26 cellular contexts compared by ENCODE assay signal in the genomic region with DNA sequence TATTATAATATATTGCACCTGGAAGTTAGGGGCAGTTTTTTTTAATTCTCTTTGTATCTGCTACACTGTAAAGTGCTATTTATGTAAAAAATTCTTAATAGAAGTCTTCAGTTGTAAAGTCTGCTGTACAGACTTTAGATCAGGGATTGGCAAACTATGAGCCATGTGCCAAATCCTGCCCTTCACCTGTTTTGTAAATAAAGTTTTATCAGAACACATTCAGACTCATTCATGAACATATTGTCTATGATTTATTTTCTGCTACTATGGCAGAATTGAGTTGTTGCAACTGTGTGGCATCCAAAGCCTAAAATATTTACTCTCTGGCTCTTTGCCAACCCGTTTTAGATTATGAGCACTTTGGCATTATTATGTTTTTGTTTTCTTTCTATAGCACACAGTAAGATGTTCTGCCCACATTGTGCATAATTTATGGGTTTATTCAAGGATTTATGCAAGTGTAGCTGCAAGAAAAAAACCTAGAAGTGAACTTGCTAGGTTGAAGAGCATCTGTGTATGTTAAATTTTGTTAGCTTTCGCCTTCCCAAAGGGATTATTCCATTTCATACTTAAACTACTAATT. TPM values are rescaled to one million over a fixed set of nuclear protein-coding genes. Genes with fewer than 3 reads are reported as not detected.
DNase-seq lines count a peak whose midpoint lies in the region; TF ChIP-seq lines count a peak whose summit lies in the region.
"Had no signal": no experiment of that assay in that cellular context is flagged by ENCODE, and none has a peak within 500 bp of the region (broad histone marks: within the 10 kb centered on the region; RNA-seq: fewer than 3 reads in every experiment).

No MANE protein-coding gene starts in this region.

- H3K27ac ChIP-seq in SK-N-MC = peak overlapping the region; percentile 12; the same call in 1 of the 2 replicates
- no peak overlapping the region for H3K27ac ChIP-seq in osteoblast (ENCODE audit: low read depth, low read length)
- no peak overlapping the region for H3K27ac ChIP-seq in RWPE1
- H3K27ac ChIP-seq: brain microvascular endothelial cell, gastroesophageal sphincter, hepatocyte, skin epidermis, upper lobe of left lung had no signal

- no peaks in the 10 kb centered on the region for H3K27me3 Mint-ChIP-seq in activated CD4-positive, alpha-beta T cell treated with anti-CD3 and anti-CD28 coated beads, Interleukin-2, amount 10 ng/mL, durations not matched to agents 7 days and 5 days
- H3K27me3 Mint-ChIP-seq: activated CD4-positive, alpha-beta memory T cell treated with anti-CD3 and anti-CD28 coated beads for 36 hours; CD4-positive, alpha-beta T cell; natural killer cell treated with Interleukin-12 subunit alpha and Interleukin-12 subunit beta and Interleukin-15 and Interleukin-18, amount 100 ng/mL, for 72 hours; stimulated activated naive B cell treated with anti-CD40 and anti-IgM and Interleukin-4, amounts not matched to agents 10 μg/mL and 1 μg/mL and 100 μg/mL, for 72 hours had no signal

- H3K4me3 Mint-ChIP-seq in activated CD4-positive, alpha-beta T cell treated with anti-CD3 and anti-CD28 coated beads, Interleukin-2, amount 10 ng/mL, durations not matched to agents 7 days and 5 days = no peak overlapping the region
- H3K4me3 Mint-ChIP-seq: activated CD4-positive, alpha-beta memory T cell treated with anti-CD3 and anti-CD28 coated beads for 36 hours; activated T-cell treated with anti-CD3 and anti-CD28 coated beads, Interleukin-2, amount 50 U/mL, for 72 hours; CD4-positive, alpha-beta T cell; natural killer cell treated with Interleukin-12 subunit alpha and Interleukin-12 subunit beta and Interleukin-15 and Interleukin-18, amount 100 ng/mL, for 72 hours; stimulated activated naive B cell treated with anti-CD40 and anti-IgM and Interleukin-4, amounts not matched to agents 10 μg/mL and 1 μg/mL and 100 μg/mL, for 72 hours had no signal

- H3K4me3 ChIP-seq in SK-N-MC (no peak overlapping the region), osteoblast (ENCODE audit: insufficient read depth, low read length) (no peak overlapping the region)
- H3K4me3 ChIP-seq: gastroesophageal sphincter, hepatocyte, skin epidermis, upper lobe of left lung had no signal

- no peaks in the 10 kb centered on the region for H3K9me3 Mint-ChIP-seq in activated CD4-positive, alpha-beta T cell treated with anti-CD3 and anti-CD28 coated beads, Interleukin-2, amount 10 ng/mL, durations not matched to agents 7 days and 5 days
- H3K9me3 Mint-ChIP-seq: activated CD4-positive, alpha-beta memory T cell treated with anti-CD3 and anti-CD28 coated beads for 36 hours; activated T-cell treated with anti-CD3 and anti-CD28 coated beads, Interleukin-2, amount 50 U/mL, for 72 hours; CD4-positive, alpha-beta T cell; natural killer cell treated with Interleukin-12 subunit alpha and Interleukin-12 subunit beta and Interleukin-15 and Interleukin-18, amount 100 ng/mL, for 72 hours had no signal

- H3K9me3 ChIP-seq in SK-N-MC (ENCODE audit: low read depth, low read length) = no peaks in the 10 kb centered on the region
- H3K9me3 ChIP-seq in osteoblast (ENCODE audit: low read depth, low read length) = no peaks in the 10 kb centered on the region
- H3K9me3 ChIP-seq: gastroesophageal sphincter, upper lobe of left lung had no signal

- POLR2A ChIA-PET in activated CD4-positive, alpha-beta T cell treated with anti-CD3 and anti-CD28 coated beads, Interleukin-2, amount 10 ng/mL, durations not matched to agents 7 days and 5 days (lab: Charles Lee) = no interaction called here
- POLR2A ChIA-PET in RWPE1 (lab: Yijun Ruan, JAX; ENCODE audit: low non-redundant PET) = no interaction called here

- no peaks in the 10 kb centered on the region for H3K4me1 Mint-ChIP-seq in activated CD4-positive, alpha-beta T cell treated with anti-CD3 and anti-CD28 coated beads, Interleukin-2, amount 10 ng/mL, durations not matched to agents 7 days and 5 days

- peaks cover 16% of the 10 kb centered on the region for H3K36me3 Mint-ChIP-seq in activated CD4-positive, alpha-beta T cell treated with anti-CD3 and anti-CD28 coated beads, Interleukin-2, amount 10 ng/mL, durations not matched to agents 7 days and 5 days (ENCODE audit: low read depth)

- no peaks in the 10 kb centered on the region for H3K4me1 ChIP-seq in osteoblast (ENCODE audit: insufficient read depth, low read length)
- H3K4me1 ChIP-seq: gastroesophageal sphincter had no signal

- DNase-seq in NCI-H82 (lab: John Stamatoyannopoulos, UW) (peak; percentile 18), NCI-H82 treated with DMSO at 0.1 percent for 48 hours (lab: John Stamatoyannopoulos, UW; ENCODE audit: unreplicated experiment) (no peak), NCI-H1436 treated with DMSO at 0.1 percent for 48 hours (lab: John Stamatoyannopoulos, UW) (peak; percentile 38), SK-N-MC (ENCODE audit: low read depth, low spot score) (no peak), osteoblast (ENCODE audit: insufficient read length, low spot score, missing footprints) (peak; percentile 34), C1 segment of cervical spinal cord (lab: John Stamatoyannopoulos, UW) (no peak), RWPE1 (ENCODE audit: low spot score) (no peak)
- DNase-seq in activated CD4-positive, alpha-beta T cell treated with anti-CD3 and anti-CD28 coated beads, Interleukin-2, amount 10 ng/mL, durations not matched to agents 7 days and 5 days = no peak
- DNase-seq: activated CD4-positive, alpha-beta memory T cell treated with anti-CD3 and anti-CD28 coated beads for 36 hours; activated CD4-positive, CD25-positive, alpha-beta regulatory T cell treated with anti-CD3 and anti-CD28 coated beads, Interleukin-2, amount 50 U/mL, for 72 hours; activated naive CD4-positive, alpha-beta T cell; activated T-cell treated with anti-CD3 and anti-CD28 coated beads, Interleukin-2, amount 50 U/mL, for 72 hours; AML-193; amygdala; brain microvascular endothelial cell; CD4-positive, alpha-beta T cell; GOT3; IMR-90; NCI-H510A treated with DMSO at 0.1 percent for 48 hours; SHP77 treated with DMSO at 0.1 percent for 48 hours; stimulated activated naive B cell treated with anti-CD40 and anti-IgM and Interleukin-4, amounts not matched to agents 10 μg/mL and 1 μg/mL and 100 μg/mL, for 72 hours; upper lobe of left lung had no signal

- H3K4me2 ChIP-seq in osteoblast (ENCODE audit: insufficient read depth, low read length) = no peak overlapping the region
- H3K4me2 ChIP-seq: hepatocyte had no signal

- CTCF ChIA-PET in activated CD4-positive, alpha-beta T cell treated with anti-CD3 and anti-CD28 coated beads, Interleukin-2, amount 10 ng/mL, durations not matched to agents 7 days and 5 days (lab: Charles Lee) = no interaction called here
- CTCF ChIA-PET in RWPE1 (lab: Yijun Ruan, JAX) = interaction anchor here (0.6 kb wide), 1 partner anchor 42 kb away, joined by 3 read pairs; no protein-coding TSS in a partner anchor

- no peak overlapping the region for H2AFZ ChIP-seq in osteoblast (ENCODE audit: low read length)
- H2AFZ ChIP-seq: hepatocyte had no signal

- H3K79me2 ChIP-seq in osteoblast (ENCODE audit: insufficient read depth, low read length) = peaks cover 3% of the 10 kb centered on the region

- no peaks in the 10 kb centered on the region for H4K20me1 ChIP-seq in osteoblast (ENCODE audit: insufficient read depth, low read length)

- TF ChIP-seq CTCF in osteoblast (IDR thresholded peaks at IDR 0.05; ENCODE audit: extremely low read depth, low read depth, low read length) (no peak), RWPE1 (conservative IDR thresholded peaks at IDR 0.05; ENCODE audit: low read depth) (no peak)

- H3K36me3 ChIP-seq in SK-N-MC (ENCODE audit: insufficient read depth, low read length) = peaks cover 6% of the 10 kb centered on the region; the same call in 1 of the 2 replicates
- no peaks in the 10 kb centered on the region for H3K36me3 ChIP-seq in osteoblast (ENCODE audit: insufficient read depth, low read length)
- H3K36me3 ChIP-seq: brain microvascular endothelial cell had no signal

- H3K27me3 ChIP-seq in osteoblast (ENCODE audit: insufficient read depth, low read length) = no peaks in the 10 kb centered on the region
- H3K27me3 ChIP-seq: brain microvascular endothelial cell, gastroesophageal sphincter, hepatocyte, upper lobe of left lung had no signal

- no peak overlapping the region for H3K27ac Mint-ChIP-seq in activated CD4-positive, alpha-beta T cell treated with anti-CD3 and anti-CD28 coated beads, Interleukin-2, amount 10 ng/mL, durations not matched to agents 7 days and 5 days
- H3K27ac Mint-ChIP-seq: activated CD4-positive, alpha-beta memory T cell treated with anti-CD3 and anti-CD28 coated beads for 36 hours; activated T-cell treated with anti-CD3 and anti-CD28 coated beads, Interleukin-2, amount 50 U/mL, for 72 hours; natural killer cell treated with Interleukin-12 subunit alpha and Interleukin-12 subunit beta and Interleukin-15 and Interleukin-18, amount 100 ng/mL, for 72 hours; stimulated activated naive B cell treated with anti-CD40 and anti-IgM and Interleukin-4, amounts not matched to agents 10 μg/mL and 1 μg/mL and 100 μg/mL, for 72 hours had no signal

- no peak overlapping the region for H3K9ac ChIP-seq in SK-N-MC (ENCODE audit: insufficient read length)

RNA-seq across cellular contexts. Expression of gene CLCN3, which starts 56.9 kb away (rescaled TPM):
- total RNA-seq in osteoblast = 32.2 and 35.9 TPM in 2 replicates
- 10 to 100 TPM; 27.9 to 28.6 TPM for total RNA-seq in activated CD4-positive, alpha-beta T cell treated with anti-CD3 and anti-CD28 coated beads, Interleukin-2, amount 10 ng/mL, durations not matched to agents 7 days and 5 days

Comparison
In these comparisons a context has a peak if more than half of its experiments do, and no peak if none do; other contexts are left out.
1. DNase-seq: peak in NCI-H82 (single experiment), NCI-H1436 treated with DMSO at 0.1 percent for 48 hours (single experiment) and osteoblast (single experiment); none in NCI-H82 treated with DMSO at 0.1 percent for 48 hours (single experiment), SK-N-MC (single experiment), activated CD4-positive, alpha-beta T cell treated with anti-CD3 and anti-CD28 coated beads, Interleukin-2, amount 10 ng/mL, durations not matched to agents 7 days and 5 days (single experiment), C1 segment of cervical spinal cord (0 of 14) and RWPE1 (single experiment).